ENCODE assay signal across 8 cellular contexts in the genomic region with DNA sequence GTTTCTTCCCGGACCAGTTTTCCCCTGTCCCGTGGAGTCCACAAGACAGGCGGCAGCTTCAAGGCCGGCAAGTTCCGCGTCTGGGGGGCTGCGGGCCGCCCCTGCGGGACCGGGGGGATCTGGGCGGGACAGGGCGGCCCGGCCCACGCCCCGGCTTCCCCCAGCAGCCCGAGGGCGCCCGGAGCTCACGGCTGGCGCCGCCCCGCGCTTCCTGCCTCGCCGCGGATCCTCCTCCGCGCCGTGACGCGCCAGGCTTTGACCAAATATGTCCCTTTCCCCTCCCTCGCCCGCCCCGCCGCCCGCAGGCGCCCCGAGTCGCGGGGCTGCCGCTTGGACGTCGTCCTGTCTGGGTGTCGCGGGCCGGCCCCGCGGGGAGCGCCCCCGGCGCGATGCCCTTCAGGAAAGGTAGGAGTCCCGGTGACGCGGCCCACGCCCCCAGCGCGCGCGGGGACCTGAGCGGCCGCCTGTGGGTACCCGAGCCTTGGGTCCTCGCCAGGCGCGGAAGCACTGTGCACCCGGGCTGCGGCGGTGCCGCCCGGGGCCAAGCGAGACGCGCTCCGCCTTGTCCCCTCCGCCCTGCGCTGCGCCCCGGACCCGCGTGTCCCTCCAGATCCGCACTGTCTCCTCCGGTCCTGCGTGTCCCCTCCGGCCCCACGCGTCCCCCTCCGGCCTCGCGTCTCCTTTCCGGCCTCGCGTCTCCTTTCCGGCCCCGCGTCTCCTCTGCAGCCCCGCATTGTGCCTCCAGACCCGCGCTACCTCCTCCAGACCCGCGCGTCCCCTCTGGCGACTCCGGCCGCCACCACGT. TPM values are rescaled to one million over a fixed set of nuclear protein-coding genes. Genes with fewer than 3 reads are reported as not detected.
DNase-seq lines count a peak whose midpoint lies in the region; ATAC-seq lines count a peak whose summit lies in the region.

No MANE protein-coding gene starts in this region.

- peak overlapping the region; percentile 79 for H3K4me3 Mint-ChIP-seq in activated CD8-positive, alpha-beta T cell treated with anti-CD3 and anti-CD28 coated beads, Interleukin-2, amount 10 ng/mL, durations not matched to agents 7 days and 5 days

- no peaks in the 10 kb centered on the region for H3K9me3 Mint-ChIP-seq in activated CD8-positive, alpha-beta T cell treated with anti-CD3 and anti-CD28 coated beads, Interleukin-2, amount 10 ng/mL, durations not matched to agents 7 days and 5 days (ENCODE audit: insufficient read depth)

- ATAC-seq in GM18519 (IDR thresholded peaks at IDR 0.05; ENCODE audit: low FRiP score, unreplicated experiment), result peak; percentile 53
- peak; percentile 64 for ATAC-seq in HG03039 (IDR thresholded peaks at IDR 0.05; ENCODE audit: unreplicated experiment)
- peak; percentile 91 for ATAC-seq in activated CD8-positive, alpha-beta T cell treated with anti-CD3 and anti-CD28 coated beads, Interleukin-2, amount 10 ng/mL, durations not matched to agents 7 days and 5 days

- POLR2A ChIA-PET in activated CD8-positive, alpha-beta T cell treated with anti-CD3 and anti-CD28 coated beads, Interleukin-2, amount 10 ng/mL, durations not matched to agents 7 days and 5 days (lab: Charles Lee), result interaction anchor here (0.7 to 1.6 kb wide), 7 partner anchors 8 to 96 kb away, joined by 3 to 5 read pairs (median 3); partner anchors contain the start of gene PFKFB3

- peak; percentile 66 for DNase-seq in A172 (ENCODE audit: low spot score)
- DNase-seq in NCI-H69 (lab: John Stamatoyannopoulos, UW), result peak; percentile 81
- peak; percentile 92 for DNase-seq in activated CD8-positive, alpha-beta T cell treated with anti-CD3 and anti-CD28 coated beads, Interleukin-2, amount 10 ng/mL, durations not matched to agents 7 days and 5 days
- DNase-seq in effector CD4-positive, alpha-beta T cell, result peak; percentile 85
- DNase-seq in medulla oblongata (ENCODE audit: extremely low spot score), result peak; percentile 86
- DNase-seq in stimulated activated CD4-positive, alpha-beta T cell treated with anti-CD3 and anti-CD28 coated beads, TNF-alpha, amount 100 ng/mL, for 48 hours (ENCODE audit: low read depth in 3 of 3), result peak; percentile 74 to 87 (median 76)

- H3K36me3 Mint-ChIP-seq in activated CD8-positive, alpha-beta T cell treated with anti-CD3 and anti-CD28 coated beads, Interleukin-2, amount 10 ng/mL, durations not matched to agents 7 days and 5 days (ENCODE audit: low read depth), result peaks cover 27% of the 10 kb centered on the region

- CTCF ChIA-PET in activated CD8-positive, alpha-beta T cell treated with anti-CD3 and anti-CD28 coated beads, Interleukin-2, amount 10 ng/mL, durations not matched to agents 7 days and 5 days (lab: Charles Lee), result interaction anchor here (1.0 kb wide), 3 partner anchors 9 to 262 kb away, joined by 3 to 6 read pairs (median 5); partner anchors contain the start of gene PFKFB3

- peak overlapping the region; percentile 85 for H3K27ac Mint-ChIP-seq in activated CD8-positive, alpha-beta T cell treated with anti-CD3 and anti-CD28 coated beads, Interleukin-2, amount 10 ng/mL, durations not matched to agents 7 days and 5 days

- H3K27me3 Mint-ChIP-seq in activated CD8-positive, alpha-beta T cell treated with anti-CD3 and anti-CD28 coated beads, Interleukin-2, amount 10 ng/mL, durations not matched to agents 7 days and 5 days (ENCODE audit: low read depth), result no peaks in the 10 kb centered on the region

- peaks cover 79% of the 10 kb centered on the region for H3K4me1 Mint-ChIP-seq in activated CD8-positive, alpha-beta T cell treated with anti-CD3 and anti-CD28 coated beads, Interleukin-2, amount 10 ng/mL, durations not matched to agents 7 days and 5 days (ENCODE audit: low read depth)

RNA-seq across cellular contexts. Expression of gene RBM17, which starts 56.0 kb away (rescaled TPM):
- total RNA-seq in A172 (2014; rRNA removed; shearing (Covaris generic)), result 56.5 and 70.3 TPM in 2 replicates
- 100 to 1,000 TPM; 213 to 217 TPM for total RNA-seq in activated CD8-positive, alpha-beta T cell treated with anti-CD3 and anti-CD28 coated beads, Interleukin-2, amount 10 ng/mL, durations not matched to agents 7 days and 5 days

RNA-seq across cellular contexts. Expression of gene PFKFB3, which starts 57.9 kb away (rescaled TPM):
- total RNA-seq in A172 (2014; rRNA removed; shearing (Covaris generic)), result 12.2 and 16.5 TPM in 2 replicates
- 10 to 100 TPM; 93.0 to 97.3 TPM for total RNA-seq in activated CD8-positive, alpha-beta T cell treated with anti-CD3 and anti-CD28 coated beads, Interleukin-2, amount 10 ng/mL, durations not matched to agents 7 days and 5 days

Comparison
In these comparisons a context has a peak if more than half of its experiments do, and no peak if none do; other contexts are left out.
1. Peak in every context shown above with its lines: DNase-seq and ATAC-seq.